Comparison of ENCODE assay signal across 7 cellular contexts in genomic region chr11:2599561-2600189, GRCh38.
"Had no signal": no experiment of that assay in that cellular context is flagged by ENCODE, and none has a peak within 500 bp of the region (broad histone marks: within the 10 kb centered on the region; RNA-seq: fewer than 3 reads in every experiment).

No MANE protein-coding gene starts in this region.

- ATAC-seq: stimulated activated effector memory CD8-positive, alpha-beta T cell treated with anti-CD3 and anti-CD28 coated beads, Interleukin-12 subunit alpha, Interleukin-12 subunit beta, amount 100 ng/mL, for 72 hours had no signal

- H3K4me3 ChIP-seq: tibial nerve had no signal

- H3K4me1 ChIP-seq: tibial nerve had no signal

- DNase-seq: foreskin melanocyte, naive B cell, T-helper 2 cell had no signal

- H3K36me3 ChIP-seq: neutrophil, tibial nerve had no signal

- H3K27me3 ChIP-seq: neutrophil, tibial nerve had no signal

- H3K9me3 ChIP-seq: neutrophil had no signal

- FAIRE-seq: keratinocyte had no signal

- H3K27ac ChIP-seq: neutrophil, tibial nerve had no signal
